ENCODE assay signal across 1 cellular context in genomic region chr19:48777720-48778119, GRCh38.
TF ChIP-seq lines count a peak whose summit lies in the region.

No MANE protein-coding gene starts in this region.

TF ChIP-seq in GM23338, 12 proteins besides CTCF, POLR2A, EP300 and RAD21:
- TF ChIP-seq EZH2 (IDR thresholded peaks at IDR 0.05; ENCODE audit: low read depth, unreplicated experiment) (no peak), ETS1 (IDR thresholded peaks at IDR 0.05) (no peak), REST (IDR thresholded peaks at IDR 0.05; ENCODE audit: unreplicated experiment) (no peak), CREB1 (CRISPR knock-in tag; IDR thresholded peaks at IDR 0.05; ENCODE audit: low read depth) (no peak), ZNF114 (CRISPR knock-in tag; IDR thresholded peaks at IDR 0.05) (no peak), ZNF462 (CRISPR knock-in tag; IDR thresholded peaks at IDR 0.05) (no peak), POLR2AphosphoS5 (IDR thresholded peaks at IDR 0.05; ENCODE audit: low read depth) (no peak), EZH2phosphoT487 (IDR thresholded peaks at IDR 0.05; ENCODE audit: unreplicated experiment) (no peak), STAT1 (IDR thresholded peaks at IDR 0.05; ENCODE audit: unreplicated experiment) (no peak), NANOG (IDR thresholded peaks at IDR 0.05; ENCODE audit: borderline replicate concordance) (no peak), ZNF331 (CRISPR knock-in tag; IDR thresholded peaks at IDR 0.05; ENCODE audit: low read depth) (no peak), JUNB (IDR thresholded peaks at IDR 0.05; ENCODE audit: unreplicated experiment) (no peak)
